Comparison of ENCODE assay signal across 1 cellular context in the genomic region with DNA sequence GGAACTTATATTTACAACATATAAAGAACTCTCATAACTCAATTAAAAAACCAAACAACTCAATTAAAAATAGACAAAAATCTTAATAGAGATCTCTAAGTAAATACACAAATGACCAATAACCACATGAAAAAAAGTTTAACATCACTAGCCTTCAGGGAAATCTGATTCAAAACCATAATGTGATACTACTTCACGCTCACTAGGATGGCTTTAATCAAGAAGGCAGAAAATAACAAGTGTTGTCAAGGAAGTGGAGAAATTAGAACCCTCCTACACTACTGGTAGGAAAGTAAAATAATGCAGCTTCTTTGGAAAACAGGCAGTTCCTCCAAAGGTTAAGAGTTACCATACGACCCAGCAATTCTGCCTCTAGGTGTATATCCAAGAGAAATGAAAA.
TF ChIP-seq lines count a peak whose summit lies in the region.

No MANE protein-coding gene starts in this region.

TF ChIP-seq in endothelial cell of umbilical vein, 7 proteins besides CTCF, POLR2A, EP300 and RAD21:
- TF ChIP-seq GATA2 (IDR thresholded peaks at IDR 0.05; ENCODE audit: insufficient read depth, insufficient read length, low read depth, low read length) (no peak), EZH2 (IDR thresholded peaks at IDR 0.05; ENCODE audit: borderline replicate concordance, low read depth, low read length, severe bottlenecking) (no peak), POLR2AphosphoS5 (IDR thresholded peaks at IDR 0.05; ENCODE audit: insufficient read depth, low read depth, low read length) (no peak), MYC (IDR thresholded peaks at IDR 0.05; ENCODE audit: low read depth, low read length) (no peak), FOS (IDR thresholded peaks at IDR 0.05; ENCODE audit: borderline replicate concordance, insufficient read depth, low read length) (no peak), JUN (IDR thresholded peaks at IDR 0.05; ENCODE audit: borderline replicate concordance, insufficient read depth, insufficient read length, low read depth) (no peak)
- TF ChIP-seq, protein P1, sequence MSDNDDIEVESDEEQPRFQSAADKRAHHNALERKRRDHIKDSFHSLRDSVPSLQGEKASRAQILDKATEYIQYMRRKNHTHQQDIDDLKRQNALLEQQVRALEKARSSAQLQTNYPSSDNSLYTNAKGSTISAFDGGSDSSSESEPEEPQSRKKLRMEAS (IDR thresholded peaks at IDR 0.05; ENCODE audit: insufficient read depth, insufficient read length) = no peak
